Comparison of ENCODE assay signal across 8 cellular contexts in the genomic region with DNA sequence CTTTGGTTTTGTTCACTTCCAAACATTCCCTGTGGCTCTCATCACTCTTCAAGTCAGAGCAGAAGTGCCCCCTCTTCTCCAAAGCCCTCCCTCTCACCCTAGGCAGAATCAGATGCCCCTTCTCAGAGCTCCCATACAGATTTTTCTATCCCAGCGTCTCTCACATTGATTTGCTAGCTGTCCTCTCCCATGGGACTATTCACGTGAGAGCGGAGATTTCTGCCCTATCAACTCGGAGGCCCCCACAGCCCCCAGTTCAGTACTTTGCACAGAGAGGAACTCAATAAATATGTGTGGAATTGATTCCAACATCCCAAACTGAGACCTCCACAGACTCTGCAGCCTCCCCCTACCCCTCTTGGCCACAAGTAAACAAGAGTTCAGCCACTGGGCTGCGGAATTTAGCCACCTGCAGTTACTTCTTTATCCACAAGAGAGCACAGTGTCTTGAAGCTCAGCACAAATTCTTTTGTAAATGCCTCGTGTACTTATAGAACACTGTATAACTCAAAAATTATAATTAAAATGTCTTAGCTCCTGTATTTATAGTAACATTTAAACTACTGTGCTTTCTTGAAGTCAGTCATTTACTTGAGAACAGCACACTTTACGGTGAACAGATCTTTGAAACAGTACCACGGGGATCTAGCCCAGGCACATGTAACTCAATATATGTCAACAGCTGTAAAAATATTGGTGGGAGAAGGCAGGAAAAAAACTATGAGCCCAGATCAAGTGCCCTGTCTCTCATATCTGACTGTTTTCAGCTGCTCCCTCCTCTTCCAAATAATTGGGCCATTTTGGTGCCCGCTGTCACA.
A peak's percentile ranks its signal among the peaks of the same experiment; 100 is the strongest.
DNase-seq lines count a peak whose midpoint lies in the region; ATAC-seq and TF ChIP-seq lines count a peak whose summit lies in the region.

No MANE protein-coding gene starts in this region.

- TF ChIP-seq CTCF in Peyer's patch (IDR thresholded peaks at IDR 0.05) (peak in 5 of 6 experiments; percentile 15 to 30 (median 23)), tibial nerve (IDR thresholded peaks at IDR 0.05) (peak; percentile 16 to 45 (median 34))

- no peak for ATAC-seq in HG02623 (IDR thresholded peaks at IDR 0.05; ENCODE audit: unreplicated experiment)
- ATAC-seq in activated naive CD4-positive, alpha-beta T cell treated with anti-CD3 and anti-CD28 coated beads, Interleukin-2, amount 50 U/mL, for 72 hours: no peak
- no peak for ATAC-seq in HG03139 (IDR thresholded peaks at IDR 0.05; ENCODE audit: unreplicated experiment)

- no peaks in the 10 kb centered on the region for H3K9me3 Mint-ChIP-seq in activated naive CD4-positive, alpha-beta T cell treated with anti-CD3 and anti-CD28 coated beads, Interleukin-2, amount 50 U/mL, for 72 hours

- H3K27ac Mint-ChIP-seq in activated naive CD4-positive, alpha-beta T cell treated with anti-CD3 and anti-CD28 coated beads, Interleukin-2, amount 50 U/mL, for 72 hours: no peak overlapping the region

- H3K4me1 ChIP-seq in Peyer's patch: no peaks in the 10 kb centered on the region
- peaks cover 0 to 25% (median 0%) of the 10 kb centered on the region in 4 donors for H3K4me1 ChIP-seq in tibial nerve

- 41 to 48% methylated on average over 9 of the region's 9 CpGs for WGBS in tibial nerve, 2 donors

- no peak overlapping the region for H3K4me3 ChIP-seq in Peyer's patch
- H3K4me3 ChIP-seq in tibial nerve: no peak overlapping the region

- no peak for TF ChIP-seq EP300 in tibial nerve (IDR thresholded peaks at IDR 0.05)

- H3K27me3 ChIP-seq in Peyer's patch (no peaks in the 10 kb centered on the region), tibial nerve (no peaks in the 10 kb centered on the region)

- TF ChIP-seq POLR2A in Peyer's patch (IDR thresholded peaks at IDR 0.05) (no peak), tibial nerve (IDR thresholded peaks at IDR 0.05) (no peak)

- H3K9me3 ChIP-seq in Peyer's patch (no peaks in the 10 kb centered on the region), tibial nerve (no peaks in the 10 kb centered on the region)

- no peak overlapping the region for H3K27ac ChIP-seq in Peyer's patch
- H3K27ac ChIP-seq in tibial nerve: no peak overlapping the region

- DNase-seq in SKM-1 (lab: John Stamatoyannopoulos, UW; ENCODE audit: unreplicated experiment) (peak; percentile 7), SKM-1 treated with dmso at 0.1 percent for 144 hours (lab: John Stamatoyannopoulos, UW; ENCODE audit: unreplicated experiment) (no peak), Peyer's patch (peak in 1 of 3 donors; percentile 20), hepatic stellate cell (ENCODE audit: low spot score) (peak; percentile 54), tibial nerve (ENCODE audit: low spot score in 2 of 2) (no peak)
- DNase-seq in activated naive CD4-positive, alpha-beta T cell treated with anti-CD3 and anti-CD28 coated beads, Interleukin-2, amount 50 U/mL, for 72 hours (ENCODE audit: low spot score in 2 of 2): no peak

- no peaks in the 10 kb centered on the region for H3K36me3 ChIP-seq in Peyer's patch
- no peaks in the 10 kb centered on the region for H3K36me3 ChIP-seq in tibial nerve

- no peaks in the 10 kb centered on the region for H3K36me3 Mint-ChIP-seq in activated naive CD4-positive, alpha-beta T cell treated with anti-CD3 and anti-CD28 coated beads, Interleukin-2, amount 50 U/mL, for 72 hours

Comparison
In these comparisons a context has a peak if more than half of its experiments do, and no peak if none do; other contexts are left out.
1. DNase-seq: peak in SKM-1 (single experiment) and hepatic stellate cell (single experiment); none in SKM-1 treated with dmso at 0.1 percent for 144 hours (single experiment), tibial nerve (0 of 2) and activated naive CD4-positive, alpha-beta T cell treated with anti-CD3 and anti-CD28 coated beads, Interleukin-2, amount 50 U/mL, for 72 hours (0 of 2).